2 cellular contexts compared by ENCODE assay signal in the genomic region with DNA sequence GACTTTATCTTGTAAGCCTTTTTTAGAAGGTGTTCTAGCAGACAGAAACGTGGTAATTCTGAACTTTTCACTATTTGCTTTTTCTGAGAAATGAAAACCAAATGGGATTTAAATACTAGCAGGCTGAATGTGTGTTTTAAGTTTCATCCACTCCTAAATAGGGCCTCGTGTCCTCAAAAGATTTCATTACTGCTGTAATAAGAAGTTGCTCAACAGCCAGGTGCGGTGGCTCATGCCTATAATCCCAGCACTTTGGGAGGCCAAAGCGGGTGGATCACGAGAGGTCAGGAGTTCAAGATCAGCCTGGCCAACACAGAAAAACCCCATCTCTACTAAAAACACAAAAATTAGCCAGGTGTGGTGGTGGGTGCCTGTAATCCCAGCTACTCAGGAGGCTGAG.
TF ChIP-seq lines count a peak whose summit lies in the region.

No MANE protein-coding gene starts in this region.

TF ChIP-seq in liver, 16 proteins besides CTCF, POLR2A, EP300 and RAD21:
- peak; percentile 4 to 27 for TF ChIP-seq RXRA (IDR thresholded peaks at IDR 0.05)
- no peak for TF ChIP-seq JUND (IDR thresholded peaks at IDR 0.05)
- no peak for TF ChIP-seq HNF4A (conservative IDR thresholded peaks at IDR 0.05)
- TF ChIP-seq GABPA (IDR thresholded peaks at IDR 0.05 in 1 of 2, conservative IDR thresholded peaks at IDR 0.05 in 1 of 2): no peak
- no peak for TF ChIP-seq REST (IDR thresholded peaks at IDR 0.05)
TF ChIP-seq in liver: peak in this region for 1.

TF ChIP-seq in HepG2, 621 proteins besides CTCF, POLR2A, EP300 and RAD21:
- TF ChIP-seq ZNF749 (CRISPR knock-in tag; IDR thresholded peaks at IDR 0.05; ENCODE audit: borderline replicate concordance) (no peak), MED8 (CRISPR knock-in tag; IDR thresholded peaks at IDR 0.05; ENCODE audit: insufficient replicate concordance) (no peak), PHB2 (IDR thresholded peaks at IDR 0.05; ENCODE audit: partially characterized antibody) (no peak), TBX2 (CRISPR knock-in tag; IDR thresholded peaks at IDR 0.05; ENCODE audit: borderline replicate concordance) (no peak), GFI1 (CRISPR knock-in tag; IDR thresholded peaks at IDR 0.05; ENCODE audit: borderline replicate concordance) (no peak), ZKSCAN5 (CRISPR knock-in tag; IDR thresholded peaks at IDR 0.05) (no peak), RAD51 (IDR thresholded peaks at IDR 0.05; ENCODE audit: borderline replicate concordance) (no peak), ISX (CRISPR knock-in tag; conservative IDR thresholded peaks at IDR 0.05) (no peak), PAWR (CRISPR knock-in tag; IDR thresholded peaks at IDR 0.05; ENCODE audit: borderline replicate concordance) (no peak), MIER2 (CRISPR knock-in tag; IDR thresholded peaks at IDR 0.05) (no peak), MATR3 (CRISPR knock-in tag; IDR thresholded peaks at IDR 0.05) (no peak), XRCC5 (optimal IDR thresholded peaks at IDR 0.05; ENCODE audit: low read length) (no peak), ATF7 (IDR thresholded peaks at IDR 0.05) (no peak), ATF7 (CRISPR knock-in tag; IDR thresholded peaks at IDR 0.05) (no peak)
- TF ChIP-seq, protein P1, sequence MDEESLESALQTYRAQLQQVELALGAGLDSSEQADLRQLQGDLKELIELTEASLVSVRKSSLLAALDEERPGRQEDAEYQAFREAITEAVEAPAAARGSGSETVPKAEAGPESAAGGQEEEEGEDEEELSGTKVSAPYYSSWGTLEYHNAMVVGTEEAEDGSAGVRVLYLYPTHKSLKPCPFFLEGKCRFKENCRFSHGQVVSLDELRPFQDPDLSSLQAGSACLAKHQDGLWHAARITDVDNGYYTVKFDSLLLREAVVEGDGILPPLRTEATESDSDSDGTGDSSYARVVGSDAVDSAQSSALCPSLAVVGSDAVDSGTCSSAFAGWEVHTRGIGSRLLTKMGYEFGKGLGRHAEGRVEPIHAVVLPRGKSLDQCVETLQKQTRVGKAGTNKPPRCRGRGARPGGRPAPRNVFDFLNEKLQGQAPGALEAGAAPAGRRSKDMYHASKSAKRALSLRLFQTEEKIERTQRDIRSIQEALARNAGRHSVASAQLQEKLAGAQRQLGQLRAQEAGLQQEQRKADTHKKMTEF (CRISPR knock-in tag; IDR thresholded peaks at IDR 0.05): no peak
- TF ChIP-seq, protein P2, sequence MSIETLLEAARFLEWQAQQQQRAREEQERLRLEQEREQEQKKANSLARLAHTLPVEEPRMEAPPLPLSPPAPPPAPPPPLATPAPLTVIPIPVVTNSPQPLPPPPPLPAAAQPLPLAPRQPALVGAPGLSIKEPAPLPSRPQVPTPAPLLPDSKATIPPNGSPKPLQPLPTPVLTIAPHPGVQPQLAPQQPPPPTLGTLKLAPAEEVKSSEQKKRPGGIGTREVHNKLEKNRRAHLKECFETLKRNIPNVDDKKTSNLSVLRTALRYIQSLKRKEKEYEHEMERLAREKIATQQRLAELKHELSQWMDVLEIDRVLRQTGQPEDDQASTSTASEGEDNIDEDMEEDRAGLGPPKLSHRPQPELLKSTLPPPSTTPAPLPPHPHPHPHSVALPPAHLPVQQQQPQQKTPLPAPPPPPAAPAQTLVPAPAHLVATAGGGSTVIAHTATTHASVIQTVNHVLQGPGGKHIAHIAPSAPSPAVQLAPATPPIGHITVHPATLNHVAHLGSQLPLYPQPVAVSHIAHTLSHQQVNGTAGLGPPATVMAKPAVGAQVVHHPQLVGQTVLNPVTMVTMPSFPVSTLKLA (IDR thresholded peaks at IDR 0.05): no peak
- TF ChIP-seq, protein P3, sequence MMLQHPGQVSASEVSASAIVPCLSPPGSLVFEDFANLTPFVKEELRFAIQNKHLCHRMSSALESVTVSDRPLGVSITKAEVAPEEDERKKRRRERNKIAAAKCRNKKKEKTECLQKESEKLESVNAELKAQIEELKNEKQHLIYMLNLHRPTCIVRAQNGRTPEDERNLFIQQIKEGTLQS (CRISPR knock-in tag; IDR thresholded peaks at IDR 0.05): no peak
- TF ChIP-seq, protein P4, sequence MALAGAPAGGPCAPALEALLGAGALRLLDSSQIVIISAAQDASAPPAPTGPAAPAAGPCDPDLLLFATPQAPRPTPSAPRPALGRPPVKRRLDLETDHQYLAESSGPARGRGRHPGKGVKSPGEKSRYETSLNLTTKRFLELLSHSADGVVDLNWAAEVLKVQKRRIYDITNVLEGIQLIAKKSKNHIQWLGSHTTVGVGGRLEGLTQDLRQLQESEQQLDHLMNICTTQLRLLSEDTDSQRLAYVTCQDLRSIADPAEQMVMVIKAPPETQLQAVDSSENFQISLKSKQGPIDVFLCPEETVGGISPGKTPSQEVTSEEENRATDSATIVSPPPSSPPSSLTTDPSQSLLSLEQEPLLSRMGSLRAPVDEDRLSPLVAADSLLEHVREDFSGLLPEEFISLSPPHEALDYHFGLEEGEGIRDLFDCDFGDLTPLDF (CRISPR knock-in tag; IDR thresholded peaks at IDR 0.05): no peak
